9 cellular contexts compared by ENCODE assay signal in genomic region chr3:125936210-125936815, GRCh38. TPM values are rescaled to one million over a fixed set of nuclear protein-coding genes. Genes with fewer than 3 reads are reported as not detected.
A peak's percentile ranks its signal among the peaks of the same experiment; 100 is the strongest.
DNase-seq lines count a peak whose midpoint lies in the region; ATAC-seq and TF ChIP-seq lines count a peak whose summit lies in the region.
"Not testable (repeated sequence)": the region's sequence is repeated elsewhere in the genome, so short reads cannot be mapped to it uniquely, and the experiment has no call there.
"Had no signal": no experiment of that assay in that cellular context is flagged by ENCODE, and none has a peak within 500 bp of the region (broad histone marks: within the 10 kb centered on the region; RNA-seq: fewer than 3 reads in every experiment).

No MANE protein-coding gene starts in this region.

- H3K27me3 ChIP-seq in GM06990 (replicated peaks; ENCODE audit: control insufficient read depth, insufficient read depth, low read length); MG63; fibroblast of lung (ENCODE audit: control insufficient read depth, insufficient read depth, low read length); trophoblast cell (ENCODE audit: insufficient read depth, low read length): not testable (repeated sequence)

- not testable (repeated sequence) for H3K27ac ChIP-seq in OCI-LY7 (ENCODE audit: low read depth, low read length, poor library complexity, severe bottlenecking); fibroblast of lung (ENCODE audit: insufficient read depth, low read length); trophoblast cell (ENCODE audit: low read depth, low read length)

- H3K9me2 ChIP-seq in OCI-LY7 (ENCODE audit: insufficient read depth, low read length) = not testable (repeated sequence)

- H3K9me3 ChIP-seq in MG63; OCI-LY7 (ENCODE audit: low read length); fibroblast of lung (ENCODE audit: control insufficient read depth, insufficient read depth, low read depth, low read length); trophoblast cell (ENCODE audit: insufficient read depth, low read depth, low read length): not testable (repeated sequence)

- CTCF ChIA-PET in OCI-LY7 (lab: Charles Lee; ENCODE audit: unreplicated experiment) = not testable (repeated sequence)

- H4K8ac ChIP-seq in trophoblast cell (ENCODE audit: low read depth, low read length) = not testable (repeated sequence)

- not testable (repeated sequence) for H3K9ac ChIP-seq in fibroblast of lung (ENCODE audit: insufficient read depth, low read length); trophoblast cell (ENCODE audit: low read length)

- H3K4me1 ChIP-seq in OCI-LY7 (ENCODE audit: insufficient read depth, low read length, poor library complexity, severe bottlenecking); fibroblast of lung (ENCODE audit: control insufficient read depth, extremely low read depth, insufficient read depth, low read length); trophoblast cell (ENCODE audit: control insufficient read depth in 1 of 2, insufficient read depth in 2 of 2, low read length in 2 of 2): not testable (repeated sequence)

- peak; percentile 92 for ATAC-seq in left colon

- H3K4me3 ChIP-seq in GM06990 (replicated peaks; ENCODE audit: low read depth, low read length); MG63; OCI-LY7 (ENCODE audit: low read depth, low read length, poor library complexity, severe bottlenecking); fibroblast of lung (replicated peaks in 1 of 4; ENCODE audit: control extremely low read depth in 1 of 4, insufficient read depth in 1 of 4, low read depth in 3 of 4, low read length in 4 of 4); trophoblast cell (ENCODE audit: low read depth, low read length): not testable (repeated sequence)

- not testable (repeated sequence) for BruUV-seq in OCI-LY7 (replicated peaks; lab: Mats Ljungman, UMichigan)

- not testable (repeated sequence) for H3K79me1 ChIP-seq in trophoblast cell (ENCODE audit: low read length)

- POLR2A ChIA-PET in OCI-LY7 (lab: Charles Lee) = not testable (repeated sequence)

- H3K4me2 ChIP-seq in OCI-LY7 (ENCODE audit: low read length); fibroblast of lung (ENCODE audit: extremely low read depth, insufficient read depth, low read length); trophoblast cell (ENCODE audit: low read length): not testable (repeated sequence)

- not testable (repeated sequence) for H2AFZ ChIP-seq in OCI-LY7 (ENCODE audit: low read length); fibroblast of lung (ENCODE audit: low read length); trophoblast cell (ENCODE audit: insufficient read depth, low read length, poor library complexity)

- in situ Hi-C loops in ACHN (cut with HindIII; ENCODE audit: low pct_ligation_motif_present, low pct_unique_long_range_greater_than_20kb, low sequenced_read_pairs) = not testable (repeated sequence)

- intact Hi-C loops in OCI-LY7 (cut with micrococcal nuclease; ENCODE audit: unreplicated experiment); left colon (cut with DNase I, micrococcal nuclease): not testable (repeated sequence)

- no CpG with 5 or more reads among the region's 13 CpGs for WGBS in trophoblast cell (ENCODE audit: extremely low coverage, insufficient coverage, insufficient read length)

- TF ChIP-seq CTCF in GM06990 (IDR thresholded peaks at IDR 0.05; ENCODE audit: insufficient read depth, low read length, poor library complexity, severe bottlenecking) (peak; percentile 32), OCI-LY7 (conservative IDR thresholded peaks at IDR 0.05; ENCODE audit: low read length) (peak; percentile 44), fibroblast of lung (conservative IDR thresholded peaks at IDR 0.05 in 1 of 2, IDR thresholded peaks at IDR 0.05 in 1 of 2; ENCODE audit: low read depth in 1 of 2, low read length in 2 of 2) (peak; percentile 33 to 43)

- H3K36me3 ChIP-seq in GM06990 (ENCODE audit: control insufficient read depth, insufficient read depth, low read length); MG63; OCI-LY7 (ENCODE audit: insufficient read depth, low read length); fibroblast of lung (ENCODE audit: control insufficient read depth, insufficient read depth, low read length); trophoblast cell (ENCODE audit: control insufficient read depth in 1 of 2, insufficient read depth in 2 of 2, low read length in 2 of 2): not testable (repeated sequence)

- H2BK5ac ChIP-seq in trophoblast cell (ENCODE audit: low read depth, low read length, poor library complexity) = not testable (repeated sequence)

- DNase-seq in ACHN = peak; percentile 1
- not testable (repeated sequence) for DNase-seq in GM06990 (ENCODE audit: extremely low read depth, insufficient read length); left colon
- peak; percentile 25 for DNase-seq in MG63
- DNase-seq in OCI-LY7 (ENCODE audit: low spot score) = peak; percentile 5
- DNase-seq in amniotic epithelial cell (ENCODE audit: low read depth) = peak; percentile 3
- DNase-seq in fibroblast of lung (ENCODE audit: low read depth in 2 of 2) = peak in 1 of 2 donors; percentile 11
- DNase-seq in trophoblast cell = peak in 1 of 2 donors; percentile 22

- H4K20me1 ChIP-seq in OCI-LY7 (ENCODE audit: insufficient read depth, low read length); fibroblast of lung (ENCODE audit: control insufficient read depth, extremely low read depth, insufficient read depth, low read length): not testable (repeated sequence)

- H2AK5ac ChIP-seq in trophoblast cell (ENCODE audit: low read length) = not testable (repeated sequence)

- not testable (repeated sequence) for H3K4ac ChIP-seq in trophoblast cell (ENCODE audit: low read depth, low read length)

- H2BK12ac ChIP-seq in trophoblast cell (ENCODE audit: low read length) = peak overlapping the region; percentile 58

- not testable (repeated sequence) for H3K18ac ChIP-seq in trophoblast cell (ENCODE audit: low read length)

- not testable (repeated sequence) for H4K91ac ChIP-seq in trophoblast cell (ENCODE audit: low read depth, low read length)

- not testable (repeated sequence) for H3K23ac ChIP-seq in trophoblast cell (ENCODE audit: low read length)

- not testable (repeated sequence) for H3K14ac ChIP-seq in trophoblast cell (ENCODE audit: low read length)

- not testable (repeated sequence) for H2BK120ac ChIP-seq in trophoblast cell (ENCODE audit: insufficient read depth, low read length, poor library complexity)

- H3K79me2 ChIP-seq in OCI-LY7 (ENCODE audit: insufficient read depth, low read depth, low read length); fibroblast of lung (ENCODE audit: control insufficient read depth, insufficient read depth, low read length); trophoblast cell (ENCODE audit: control insufficient read depth, insufficient read depth, low read length, poor library complexity): not testable (repeated sequence)

- not testable (repeated sequence) for H4K12ac ChIP-seq in trophoblast cell (ENCODE audit: low read depth, low read length)

RNA-seq across cellular contexts. Expression of gene ROPN1B, which starts 32.7 kb away (rescaled TPM):
- total RNA-seq in MG63 (2014; rRNA removed; shearing (Covaris generic); ENCODE audit: low replicate concordance) = not detected in 2 replicates
- not detected in 2 replicates for total RNA-seq in OCI-LY7 (2014; rRNA removed; shearing (Covaris generic))
- total RNA-seq in OCI-LY7 (2022) (not detected in 2 replicates), fibroblast of lung (not detected in 2 replicates), left colon (under 1 TPM in 1 of 2 donors, not detected in 1; 0.50 TPM)
- polyA plus RNA-seq in fibroblast of lung = not detected in 2 replicates
- polyA plus RNA-seq in fibroblast of lung (2012) = not detected in 2 replicates
- not detected in 2 replicates for polyA minus RNA-seq in fibroblast of lung (ENCODE audit: low replicate concordance)
- not detected in 2 replicates for polyA plus RNA-seq in trophoblast cell (2013)
- total RNA-seq: G401 had no signal
